15 cellular contexts compared by ENCODE assay signal in the genomic region with DNA sequence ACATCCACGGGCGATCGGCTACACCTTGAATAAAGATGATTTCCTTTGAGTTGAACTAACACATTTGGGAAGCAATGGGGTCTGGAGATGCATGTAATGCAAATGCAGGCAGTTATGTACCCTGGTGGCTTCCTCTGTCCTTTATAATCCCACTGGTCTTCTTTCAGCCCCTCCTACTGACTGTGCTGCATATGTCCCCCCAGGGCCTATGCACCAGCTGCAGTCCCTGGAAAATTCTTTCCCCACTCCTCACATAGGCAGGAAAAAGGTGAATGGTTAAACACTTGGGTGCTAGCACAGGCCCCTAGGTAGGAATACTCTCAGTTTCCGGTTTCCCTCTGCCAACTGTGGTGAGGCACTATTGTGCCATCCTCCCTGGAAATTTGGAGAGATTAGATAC.
"Had no signal": no experiment of that assay in that cellular context is flagged by ENCODE, and none has a peak within 500 bp of the region (broad histone marks: within the 10 kb centered on the region; RNA-seq: fewer than 3 reads in every experiment).

No MANE protein-coding gene starts in this region.

- H3K4me1 ChIP-seq: colonic mucosa, suprapubic skin, upper lobe of right lung had no signal

- DNase-seq: caudate nucleus; colonic mucosa; dermis blood vessel endothelial cell; glutamatergic neuron; kidney glomerular epithelial cell; naive thymus-derived CD8-positive, alpha-beta T cell; nucleus accumbens; ovary; right cardiac atrium; small intestine; stimulated activated CD4-positive, alpha-beta T cell treated with anti-CD3 and anti-CD28 coated beads, Interleukin-12 subunit alpha, Interleukin-12 subunit beta, amount 100 ng/mL, for 4 hours; stimulated activated naive CD8-positive, alpha-beta T cell treated with anti-CD3 and anti-CD28 coated beads, Interleukin-15, Interleukin-2, amounts not matched to agents 100 U/mL and 50 U/mL, for 24 hours; tibial artery; upper lobe of right lung had no signal

- H3K27ac Mint-ChIP-seq: naive thymus-derived CD8-positive, alpha-beta T cell had no signal

- H3K27ac ChIP-seq: colonic mucosa, ovary, suprapubic skin, tibial artery, upper lobe of right lung had no signal

- H3K36me3 ChIP-seq: colonic mucosa, ovary, suprapubic skin, tibial artery, upper lobe of right lung had no signal

- H3K4me3 ChIP-seq: colonic mucosa, ovary, suprapubic skin, tibial artery, upper lobe of right lung had no signal

- H3K9me3 ChIP-seq: colonic mucosa, ovary, suprapubic skin, tibial artery, upper lobe of right lung had no signal

- ATAC-seq: naive thymus-derived CD8-positive, alpha-beta T cell; right cardiac atrium; stimulated activated naive CD8-positive, alpha-beta T cell treated with anti-CD3 and anti-CD28 coated beads, Interleukin-15, Interleukin-2, amounts not matched to agents 100 U/mL and 50 U/mL, for 24 hours; upper lobe of right lung had no signal

- H3K27me3 ChIP-seq: colonic mucosa, ovary, suprapubic skin, tibial artery, upper lobe of right lung had no signal

- H3K4me1 Mint-ChIP-seq: naive thymus-derived CD8-positive, alpha-beta T cell had no signal

- H3K4me3 Mint-ChIP-seq: naive thymus-derived CD8-positive, alpha-beta T cell had no signal

- H3K36me3 Mint-ChIP-seq: naive thymus-derived CD8-positive, alpha-beta T cell had no signal
